ENCODE assay signal across 15 cellular contexts in genomic region chr6:13423292-13423691, GRCh38.
DNase-seq lines count a peak whose midpoint lies in the region; ATAC-seq, FAIRE-seq and TF ChIP-seq lines count a peak whose summit lies in the region.
"Had no signal": no experiment of that assay in that cellular context is flagged by ENCODE, and none has a peak within 500 bp of the region (broad histone marks: within the 10 kb centered on the region; RNA-seq: fewer than 3 reads in every experiment).

No MANE protein-coding gene starts in this region.

- WGBS in mammary epithelial cell (ENCODE audit: low coverage, missing lambda C conversion rate), result 100% methylated on average over 7 of the region's 8 CpGs
- 89 to 98% methylated on average over 8 of the region's 8 CpGs for WGBS in esophagus squamous epithelium, 2 donors
- 82 to 90% methylated on average over 3 to 8 of the region's 8 CpGs for WGBS in transverse colon (ENCODE audit: low coverage in 1 of 2), 2 donors

- H3K79me2 ChIP-seq in mammary epithelial cell (ENCODE audit: insufficient read depth, low read length), result peaks cover 8% of the 10 kb centered on the region

- peak overlapping the region; percentile 67 to 80 for H3K27ac ChIP-seq in breast epithelium
- no peak overlapping the region for H3K27ac ChIP-seq in mammary epithelial cell (ENCODE audit: insufficient read depth, low read depth, low read length)
- H3K27ac ChIP-seq in esophagus squamous epithelium, result peak overlapping the region; percentile 16 to 79 (median 72)
- H3K27ac ChIP-seq in transverse colon, result peak overlapping the region; percentile 47 to 73 (median 54)
- H3K27ac ChIP-seq: C4-2B had no signal

- FAIRE-seq in H54 (lab: Jason Lieb, UNC), result no peak

- no peaks in the 10 kb centered on the region for H3K9me3 ChIP-seq in breast epithelium
- H3K9me3 ChIP-seq in mammary epithelial cell (replicated peaks; ENCODE audit: insufficient read depth, low read length), result no peaks in the 10 kb centered on the region
- no peaks in the 10 kb centered on the region for H3K9me3 ChIP-seq in esophagus squamous epithelium
- H3K9me3 ChIP-seq in transverse colon, result no peaks in the 10 kb centered on the region
- H3K9me3 ChIP-seq: neutrophil had no signal

- DNase-seq in breast epithelium (ENCODE audit: low spot score in 2 of 2) (no peak), mammary epithelial cell (no peak), esophagus squamous epithelium (lab: John Stamatoyannopoulos, UW) (no peak), natural killer cell (no peak), transverse colon (no peak), H54 (ENCODE audit: insufficient read length, low spot score) (no peak), posterior vena cava (ENCODE audit: low spot score) (no peak), NCI-H774 (lab: John Stamatoyannopoulos, UW) (no peak)
- DNase-seq: 8988T; activated naive CD4-positive, alpha-beta T cell treated with anti-CD3 and anti-CD28 coated beads for 36 hours; stimulated activated naive B cell treated with anti-CD40 and anti-IgM and Interleukin-4, amounts not matched to agents 10 μg/mL and 1 μg/mL and 100 μg/mL, for 72 hours had no signal

- TF ChIP-seq EP300 in transverse colon (IDR thresholded peaks at IDR 0.05; ENCODE audit: low read depth), result no peak

- H3K4me3 Mint-ChIP-seq in natural killer cell, result peak overlapping the region; percentile 28
- H3K4me3 Mint-ChIP-seq: activated naive CD4-positive, alpha-beta T cell treated with anti-CD3 and anti-CD28 coated beads for 36 hours; IgD-negative memory B cell; stimulated activated naive B cell treated with anti-CD40 and anti-IgM and Interleukin-4, amounts not matched to agents 10 μg/mL and 1 μg/mL and 100 μg/mL, for 72 hours had no signal

- no peaks in the 10 kb centered on the region for H3K27me3 Mint-ChIP-seq in natural killer cell (ENCODE audit: low read depth in 2 of 2)
- H3K27me3 Mint-ChIP-seq: IgD-negative memory B cell had no signal

- no peaks in the 10 kb centered on the region for H4K20me1 ChIP-seq in mammary epithelial cell (ENCODE audit: insufficient read depth, low read length)

- no peak overlapping the region for H3K4me2 ChIP-seq in mammary epithelial cell (ENCODE audit: insufficient read depth, low read depth, low read length)

- ATAC-seq in natural killer cell, result no peak
- ATAC-seq: activated CD4-positive, CD25-positive, alpha-beta regulatory T cell treated with anti-CD3 and anti-CD28 coated beads, Interleukin-2, amount 50 U/mL, for 24 hours; stimulated activated naive B cell treated with anti-CD40 and anti-IgM and Interleukin-4, amounts not matched to agents 10 μg/mL and 1 μg/mL and 100 μg/mL, for 72 hours had no signal

- H3K4me1 ChIP-seq in breast epithelium (no peaks in the 10 kb centered on the region), mammary epithelial cell (ENCODE audit: insufficient read depth, low read length) (peaks cover 13% of the 10 kb centered on the region), esophagus squamous epithelium (peaks cover 9 to 97% (median 53%) of the 10 kb centered on the region in 3 donors), transverse colon (peaks cover 0 to 40% (median 14%) of the 10 kb centered on the region in 4 donors)

- no peak overlapping the region for H3K9ac ChIP-seq in mammary epithelial cell (ENCODE audit: insufficient read depth, low read length)

- in situ Hi-C loops in mammary epithelial cell (cut with MboI; ENCODE audit: low sequenced_read_pairs in 2 of 2) (no loop called here), transverse colon (cut with MboI; ENCODE audit: low pct_ligation_motif_present in 1 of 4, low pct_unique_long_range_greater_than_20kb in 1 of 4, low sequenced_read_pairs in 3 of 4) (no loop called here)

- TF ChIP-seq CTCF in breast epithelium (IDR thresholded peaks at IDR 0.05) (no peak), mammary epithelial cell (conservative IDR thresholded peaks at IDR 0.05 in 1 of 2, IDR thresholded peaks at IDR 0.05 in 1 of 2; ENCODE audit: extremely low read depth in 1 of 2, insufficient read depth in 1 of 2, low read depth in 1 of 2, low read length in 2 of 2) (no peak), esophagus squamous epithelium (IDR thresholded peaks at IDR 0.05) (no peak), natural killer cell (IDR thresholded peaks at IDR 0.05) (no peak), transverse colon (IDR thresholded peaks at IDR 0.05) (no peak)

- H3K4me1 Mint-ChIP-seq in natural killer cell, result peaks cover 94 to 96% of the 10 kb centered on the region in 2 donors

- H3K27me3 ChIP-seq in breast epithelium, result no peaks in the 10 kb centered on the region
- H3K27me3 ChIP-seq in mammary epithelial cell (ENCODE audit: insufficient read depth, low read length), result no peaks in the 10 kb centered on the region
- H3K27me3 ChIP-seq in esophagus squamous epithelium, result no peaks in the 10 kb centered on the region
- no peaks in the 10 kb centered on the region for H3K27me3 ChIP-seq in transverse colon
- H3K27me3 ChIP-seq: neutrophil had no signal

- H3K36me3 ChIP-seq in breast epithelium (no peaks in the 10 kb centered on the region), mammary epithelial cell (ENCODE audit: insufficient read depth, low read length) (no peaks in the 10 kb centered on the region), esophagus squamous epithelium (no peaks in the 10 kb centered on the region), transverse colon (no peaks in the 10 kb centered on the region)
- H3K36me3 ChIP-seq: neutrophil had no signal

- H3K36me3 Mint-ChIP-seq in natural killer cell, result no peaks in the 10 kb centered on the region

- no peaks in the 10 kb centered on the region for H3K9me3 Mint-ChIP-seq in natural killer cell
- H3K9me3 Mint-ChIP-seq: activated naive CD4-positive, alpha-beta T cell treated with anti-CD3 and anti-CD28 coated beads for 36 hours; IgD-negative memory B cell; stimulated activated naive B cell treated with anti-CD40 and anti-IgM and Interleukin-4, amounts not matched to agents 10 μg/mL and 1 μg/mL and 100 μg/mL, for 72 hours had no signal

- H3K4me3 ChIP-seq in breast epithelium, result no peak overlapping the region
- H3K4me3 ChIP-seq in mammary epithelial cell (replicated peaks in 1 of 3; ENCODE audit: insufficient read depth in 1 of 3, low read depth in 2 of 3, low read length in 3 of 3), result no peak overlapping the region
- H3K4me3 ChIP-seq in esophagus squamous epithelium, result no peak overlapping the region
- H3K4me3 ChIP-seq in transverse colon, result no peak overlapping the region

- dilution Hi-C loops in mammary epithelial cell (cut with HindIII; ENCODE audit: low sequenced_read_pairs), result no loop called here

- intact Hi-C loops in breast epithelium (cut with DNase I; ENCODE audit: low total_unique reads), result no loop called here
- intact Hi-C loops in mammary epithelial cell (cut with micrococcal nuclease), result no loop called here
- intact Hi-C loops in esophagus squamous epithelium (cut with DNase I), result no loop called here
- intact Hi-C loops in natural killer cell (cut with micrococcal nuclease), result no loop called here
- intact Hi-C loops in transverse colon (cut with DNase I; ENCODE audit: low total_unique reads), result no loop called here
- intact Hi-C loops in posterior vena cava (cut with DNase I), result no loop called here

- BruUV-seq in mammary epithelial cell (replicated peaks; lab: Mats Ljungman, UMichigan), result no TSS peak

- no peak overlapping the region for H2AFZ ChIP-seq in mammary epithelial cell (ENCODE audit: low read depth, low read length)

- TF ChIP-seq POLR2A in breast epithelium (IDR thresholded peaks at IDR 0.05) (no peak), esophagus squamous epithelium (IDR thresholded peaks at IDR 0.05) (no peak), transverse colon (IDR thresholded peaks at IDR 0.05) (no peak), H54 (IDR thresholded peaks at IDR 0.05; ENCODE audit: low read depth, low read length) (no peak)

- CTCF ChIA-PET in mammary epithelial cell (lab: Charles Lee; ENCODE audit: low non-redundant PET), result no interaction called here

- H3K27ac Mint-ChIP-seq in natural killer cell, result peak overlapping the region; percentile 98 to 99
- H3K27ac Mint-ChIP-seq: activated naive CD4-positive, alpha-beta T cell treated with anti-CD3 and anti-CD28 coated beads for 36 hours; IgD-negative memory B cell had no signal
